Comparison of ENCODE assay signal across 12 cellular contexts in the genomic region with DNA sequence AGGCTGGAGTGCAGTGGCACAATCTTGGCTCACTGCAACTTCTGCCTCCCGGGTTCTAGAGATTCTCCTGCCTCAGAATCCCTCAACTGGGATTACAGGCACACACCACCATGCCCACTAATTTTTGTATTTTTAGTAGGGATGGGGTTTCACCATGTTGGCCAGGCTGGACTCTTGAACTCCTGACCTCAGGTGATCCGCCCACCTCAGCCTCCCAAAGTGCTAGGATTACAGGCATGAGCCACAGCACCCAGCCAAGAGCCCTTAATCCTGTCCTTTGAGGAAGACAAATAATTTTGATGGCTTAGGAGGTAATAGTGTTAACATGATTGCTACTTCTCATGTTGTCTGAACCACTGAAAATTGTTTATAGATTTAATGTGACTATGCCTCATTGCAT. TPM values are rescaled to one million over a fixed set of nuclear protein-coding genes. Genes with fewer than 3 reads are reported as not detected.
"Had no signal": no experiment of that assay in that cellular context is flagged by ENCODE, and none has a peak within 500 bp of the region (broad histone marks: within the 10 kb centered on the region; RNA-seq: fewer than 3 reads in every experiment).

No MANE protein-coding gene starts in this region.

RNA-seq across cellular contexts. Expression of a gene that starts 39.1 kb away (rescaled TPM):
- total RNA-seq: activated CD4-positive, alpha-beta memory T cell treated with anti-CD3 and anti-CD28 coated beads, Interleukin-2, amount 10 ng/mL, durations not matched to agents 7 days and 5 days; activated CD4-positive, alpha-beta T cell treated with anti-CD3 and anti-CD28 coated beads for 36 hours; activated CD4-positive, alpha-beta T cell treated with anti-CD3 and anti-CD28 coated beads, Interleukin-2, amount 10 ng/mL, durations not matched to agents 7 days and 5 days; activated CD8-positive, alpha-beta memory T cell treated with anti-CD3 and anti-CD28 coated beads, Interleukin-2, amount 10 ng/mL, durations not matched to agents 7 days and 5 days; activated CD8-positive, alpha-beta T cell treated with anti-CD3 and anti-CD28 coated beads, Interleukin-2, amount 10 ng/mL, durations not matched to agents 7 days and 5 days; activated naive CD8-positive, alpha-beta T cell treated with anti-CD3 and anti-CD28 coated beads, Interleukin-2, amount 10 ng/mL, durations not matched to agents 7 days and 5 days; activated T-helper 2 cell treated with anti-CD3 and anti-CD28 coated beads, Interferon-gamma antibody, Interleukin-2, Interleukin-4, amounts not matched to agents 10 μg/mL and 5 μg/mL and 100 μg/mL, durations not matched to agents 14 hours and 24 hours and 36 hours; ascending aorta; bronchial epithelial cell; cardiac muscle cell; chondrocyte; WTC11 had no signal
- polyA plus RNA-seq: cardiac muscle cell had no signal

RNA-seq across cellular contexts. Expression of a gene that starts 42.9 kb away (rescaled TPM):
- total RNA-seq: ascending aorta had no signal

RNA-seq across cellular contexts. Expression of a gene that starts 47.9 kb away (rescaled TPM):
- total RNA-seq: activated CD4-positive, alpha-beta memory T cell treated with anti-CD3 and anti-CD28 coated beads, Interleukin-2, amount 10 ng/mL, durations not matched to agents 7 days and 5 days; activated CD4-positive, alpha-beta T cell treated with anti-CD3 and anti-CD28 coated beads for 36 hours; activated CD4-positive, alpha-beta T cell treated with anti-CD3 and anti-CD28 coated beads, Interleukin-2, amount 10 ng/mL, durations not matched to agents 7 days and 5 days; activated CD8-positive, alpha-beta memory T cell treated with anti-CD3 and anti-CD28 coated beads, Interleukin-2, amount 10 ng/mL, durations not matched to agents 7 days and 5 days; activated CD8-positive, alpha-beta T cell treated with anti-CD3 and anti-CD28 coated beads, Interleukin-2, amount 10 ng/mL, durations not matched to agents 7 days and 5 days; activated T-helper 2 cell treated with anti-CD3 and anti-CD28 coated beads, Interferon-gamma antibody, Interleukin-2, Interleukin-4, amounts not matched to agents 10 μg/mL and 5 μg/mL and 100 μg/mL, durations not matched to agents 14 hours and 24 hours and 36 hours; cardiac muscle cell; chondrocyte; WTC11 had no signal
- polyA plus RNA-seq: cardiac muscle cell had no signal
